9 cellular contexts compared by ENCODE assay signal in genomic region chr11:65438257-65439151, GRCh38. TPM values are rescaled to one million over a fixed set of nuclear protein-coding genes. Genes with fewer than 3 reads are reported as not detected.
DNase-seq lines count a peak whose midpoint lies in the region; FAIRE-seq and TF ChIP-seq lines count a peak whose summit lies in the region.
"Had no signal": no experiment of that assay in that cellular context is flagged by ENCODE, and none has a peak within 500 bp of the region (broad histone marks: within the 10 kb centered on the region; RNA-seq: fewer than 3 reads in every experiment).

No MANE protein-coding gene starts in this region.

- peaks cover 19 to 26% of the 10 kb centered on the region in 2 donors for H3K4me1 ChIP-seq in kidney (ENCODE audit: control insufficient read depth in 1 of 2, insufficient read depth in 1 of 2, low read depth in 1 of 2, low read length in 2 of 2)

- no peaks in the 10 kb centered on the region for H3K9me3 ChIP-seq in kidney (ENCODE audit: control insufficient read depth in 1 of 2, low read length in 2 of 2)
- H3K9me3 ChIP-seq: ovary had no signal

- intact Hi-C loops in kidney (cut with DNase I), result no loop called here

- FAIRE-seq in kidney (lab: Jason Lieb, UNC), result no peak

- TF ChIP-seq CTCF in AG10803 (conservative IDR thresholded peaks at IDR 0.05; ENCODE audit: low read length) (no peak), astrocyte of the spinal cord (IDR thresholded peaks at IDR 0.05; ENCODE audit: low read depth, low read length) (no peak), GM20000 (IDR thresholded peaks at IDR 0.05; ENCODE audit: extremely low read depth, missing control alignments) (no peak), kidney (IDR thresholded peaks at IDR 0.05; ENCODE audit: borderline replicate concordance, extremely low read depth, insufficient read depth) (no peak)

- no peak overlapping the region for H3K9ac ChIP-seq in kidney (ENCODE audit: low read length in 2 of 2)

- H3K4me3 ChIP-seq in AG10803 (ENCODE audit: low read length) (no peak overlapping the region), astrocyte of the spinal cord (ENCODE audit: low read depth, low read length) (no peak overlapping the region), kidney (ENCODE audit: low read length in 2 of 2) (no peak overlapping the region)
- H3K4me3 ChIP-seq: ovary had no signal

- DNase-seq in AG10803 (ENCODE audit: low read depth) (peak; percentile 35), HS-5 (ENCODE audit: low read depth) (peak; percentile 13), astrocyte of the spinal cord (ENCODE audit: low read depth, low spot score) (peak; percentile 40), lung microvascular endothelial cell (ENCODE audit: low read depth in 2 of 2) (peak; percentile 11 to 27), GM20000 (ENCODE audit: low spot score) (no peak), kidney (no peak)
- no peak for DNase-seq in effector CD8-positive, alpha-beta T cell (lab: John Stamatoyannopoulos, UW)
- DNase-seq in stimulated activated CD4-positive, alpha-beta T cell treated with anti-CD3 and anti-CD28 coated beads, Interleukin-2, amount 100 ng/mL, for 48 hours, result no peak

- H3K36me3 ChIP-seq in kidney (ENCODE audit: control insufficient read depth in 1 of 2, insufficient read depth in 2 of 2, low read length in 2 of 2), result peaks cover 21 to 66% of the 10 kb centered on the region in 2 donors
- H3K36me3 ChIP-seq: ovary had no signal

- in situ Hi-C loops in astrocyte of the spinal cord (cut with HindIII; ENCODE audit: low sequenced_read_pairs), result no loop called here

- peak overlapping the region in 1 of 2 donors; percentile 52 for H3K27ac ChIP-seq in kidney (ENCODE audit: low read depth in 2 of 2, low read length in 2 of 2)
- H3K27ac ChIP-seq: ovary had no signal

RNA-seq across cellular contexts. Expression of gene NEAT1, which starts 15.9 kb away (rescaled TPM):
- total RNA-seq in lung microvascular endothelial cell (26.4 and 94.2 TPM in 2 replicates), kidney (1,006 TPM)
- 595 TPM for polyA plus RNA-seq in kidney (ENCODE audit: insufficient read depth, low read depth, low replicate concordance)

RNA-seq across cellular contexts. Expression of gene FRMD8, which starts 52.1 kb away (rescaled TPM):
- total RNA-seq in lung microvascular endothelial cell (63.4 and 82.9 TPM in 2 replicates), kidney (41.3 TPM)
- 9.4 TPM for polyA plus RNA-seq in kidney (ENCODE audit: insufficient read depth, low read depth, low replicate concordance)

RNA-seq across cellular contexts. Expression of gene SLC25A45, which starts 56.1 kb away (rescaled TPM):
- 1.2 and 1.7 TPM in 2 replicates for total RNA-seq in lung microvascular endothelial cell
- 14.7 TPM for total RNA-seq in kidney
- polyA plus RNA-seq in kidney (ENCODE audit: insufficient read depth, low read depth, low replicate concordance), result 4.1 TPM

Comparison
In these comparisons a context has a peak if more than half of its experiments do, and no peak if none do; other contexts are left out.
1. DNase-seq: peak in AG10803 (single experiment), HS-5 (single experiment), astrocyte of the spinal cord (single experiment) and lung microvascular endothelial cell (2 of 2); none in GM20000 (single experiment), effector CD8-positive, alpha-beta T cell (single experiment), kidney (single experiment) and stimulated activated CD4-positive, alpha-beta T cell treated with anti-CD3 and anti-CD28 coated beads, Interleukin-2, amount 100 ng/mL, for 48 hours (0 of 2).
2. RNA of gene NEAT1, which starts 15.9 kb away (total RNA-seq): 1,006 TPM in kidney (single experiment); 26.4 to 94.2 TPM in lung microvascular endothelial cell; every median in the first group is over 10 times any median in the second.